ENCODE assay signal across 31 cellular contexts in the genomic region with DNA sequence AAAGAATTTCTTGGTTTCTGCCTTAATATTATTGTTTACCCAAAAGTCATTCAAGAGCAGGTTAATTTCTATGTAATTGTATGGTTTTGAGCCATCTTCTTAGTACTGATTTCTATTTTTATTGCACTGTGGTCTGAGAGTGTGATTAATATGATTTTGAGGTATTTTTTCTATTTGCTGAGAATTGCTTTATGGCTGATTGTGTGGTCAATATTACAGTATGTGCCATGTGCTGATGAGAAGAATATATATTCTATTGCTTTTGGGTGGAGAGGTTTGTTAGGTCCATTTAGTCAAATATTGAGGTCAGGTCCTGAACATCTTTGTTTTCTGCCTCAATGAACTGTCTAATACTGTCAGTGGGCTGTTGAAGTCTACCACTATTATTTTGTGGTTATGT. TPM values are rescaled to one million over a fixed set of nuclear protein-coding genes. Genes with fewer than 3 reads are reported as not detected.
"Had no signal": no experiment of that assay in that cellular context is flagged by ENCODE, and none has a peak within 500 bp of the region (broad histone marks: within the 10 kb centered on the region; RNA-seq: fewer than 3 reads in every experiment).

No MANE protein-coding gene starts in this region.

- H3K9me3 ChIP-seq: SJCRH30 had no signal

- H3K4me1 ChIP-seq: SJCRH30 had no signal

- H3K36me3 ChIP-seq: MG63, SJCRH30 had no signal

- H3K27me3 ChIP-seq: MG63, SJCRH30 had no signal

- H3K4me3 ChIP-seq: MG63, PC-9, SJCRH30, SK-N-MC had no signal

- DNase-seq: Kasumi-1, KG1, MG63, NCI-H1048, NCI-H1092 treated with DMSO at 0.1 percent for 48 hours, NCI-H1105 treated with DMSO at 0.1 percent for 48 hours, NCI-H1417, NCI-H1436, NCI-H146, NCI-H1694 treated with DMSO at 0.1 percent for 48 hours, NCI-H187 treated with DMSO at 0.1 percent for 48 hours, NCI-H2029, NCI-H2081, NCI-H2171 treated with DMSO at 0.1 percent for 48 hours, NCI-H2227 treated with DMSO at 0.1 percent for 48 hours, NCI-H345, NCI-H446, NCI-H510A treated with DMSO at 0.1 percent for 48 hours, NCI-H526, NCI-H69, NCI-H748 treated with DMSO at 0.1 percent for 48 hours, NCI-H82, PC-9, SHP77, SIG-M5, SJCRH30 had no signal

- H3K27ac ChIP-seq: PC-9, RWPE1, SJCRH30, SK-N-MC had no signal

- ATAC-seq: Panc1, Right ventricle myocardium inferior, SK-N-SH treated with all-trans-retinoic acid at 6 μM for 48 hours had no signal

RNA-seq across cellular contexts. Expression of a gene that starts 20.7 kb away (rescaled TPM):
- total RNA-seq: SJCRH30 had no signal
